ENCODE assay signal across 8 cellular contexts in the genomic region with DNA sequence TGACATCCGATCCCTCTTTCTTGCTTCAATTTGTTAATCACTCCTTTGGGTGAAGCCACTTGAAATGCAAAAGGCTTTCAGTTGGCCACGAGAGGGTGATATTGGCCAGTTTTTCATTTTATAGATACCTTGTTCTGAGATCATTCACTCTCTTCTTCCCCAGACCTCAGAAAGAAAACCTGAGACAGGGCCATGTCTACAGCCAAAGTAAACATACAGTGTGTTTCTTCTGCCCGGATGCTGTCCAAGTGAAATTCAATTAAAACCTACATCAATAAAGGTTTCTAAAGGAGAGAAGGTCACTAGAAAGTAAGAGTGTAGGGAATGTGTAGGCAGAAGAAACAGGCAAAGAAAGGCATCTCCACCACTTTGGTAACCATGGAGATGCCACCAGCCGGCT. TPM values are rescaled to one million over a fixed set of nuclear protein-coding genes. Genes with fewer than 3 reads are reported as not detected.
DNase-seq lines count a peak whose midpoint lies in the region; ATAC-seq, FAIRE-seq and TF ChIP-seq lines count a peak whose summit lies in the region.

No MANE protein-coding gene starts in this region.

- TF ChIP-seq CTCF in H1 (IDR thresholded peaks at IDR 0.05; ENCODE audit: control extremely low read depth in 1 of 3, insufficient read depth in 1 of 3, low read depth in 1 of 3, low read length in 3 of 3), result peak in 2 of 3 experiments; percentile 41 to 56; a peak in 2 of 4 replicates
- peak; percentile 61 for TF ChIP-seq CTCF in progenitor cell of endocrine pancreas (IDR thresholded peaks at IDR 0.05; ENCODE audit: unreplicated experiment)

- ATAC-seq in activated T-cell treated with anti-CD3 and anti-CD28 coated beads, Interleukin-2, amount 50 U/mL, for 72 hours (replicated peaks in 1 of 2), result no peak
- ATAC-seq in aorta (ENCODE audit: low FRiP score), result no peak

- no peaks in the 10 kb centered on the region for H3K79me2 ChIP-seq in H1 (ENCODE audit: control insufficient read depth in 1 of 2, insufficient read depth in 2 of 2, low read length in 2 of 2)

- no peaks in the 10 kb centered on the region for H4K20me1 ChIP-seq in H1 (replicated peaks in 1 of 2; ENCODE audit: control insufficient read depth in 1 of 2, insufficient read depth in 2 of 2, low read length in 2 of 2)

- FAIRE-seq in H1 (lab: Jason Lieb, UNC), result no peak

- H3K4me1 Mint-ChIP-seq in activated T-cell treated with anti-CD3 and anti-CD28 coated beads, Interleukin-2, amount 50 U/mL, for 72 hours (ENCODE audit: low read depth), result no peaks in the 10 kb centered on the region
- H3K4me1 Mint-ChIP-seq in progenitor cell of endocrine pancreas (ENCODE audit: low read depth), result no peaks in the 10 kb centered on the region

- H3K27ac Mint-ChIP-seq in activated T-cell treated with anti-CD3 and anti-CD28 coated beads, Interleukin-2, amount 50 U/mL, for 72 hours, result no peak overlapping the region
- H3K27ac Mint-ChIP-seq in progenitor cell of endocrine pancreas, result no peak overlapping the region

- no peak for TF ChIP-seq POLR2A in H1 (IDR thresholded peaks at IDR 0.05; ENCODE audit: control extremely low read depth in 1 of 2, low read depth in 2 of 2, low read length in 2 of 2)

- no peak overlapping the region for H2BK20ac ChIP-seq in H1 (ENCODE audit: low read length)

- H3K9me3 ChIP-seq in H1 (ENCODE audit: insufficient read depth in 2 of 2, low read depth in 1 of 2, low read length in 1 of 2) (no peaks in the 10 kb centered on the region), aorta (ENCODE audit: control insufficient read depth, low read length) (no peaks in the 10 kb centered on the region), MG63 (no peaks in the 10 kb centered on the region)

- peaks cover 20% of the 10 kb centered on the region for H3K27me3 Mint-ChIP-seq in activated T-cell treated with anti-CD3 and anti-CD28 coated beads, Interleukin-2, amount 50 U/mL, for 72 hours (ENCODE audit: low read depth)
- H3K27me3 Mint-ChIP-seq in progenitor cell of endocrine pancreas, result peaks cover 19% of the 10 kb centered on the region

- CTCF ChIA-PET in H1 (lab: Charles Lee; ENCODE audit: partially characterized antibody), result interaction anchor here (1.3 to 3.4 kb wide), 5 partner anchors 9 to 466 kb away, joined by 3 to 17 read pairs (median 4); no protein-coding TSS in a partner anchor

- H2AK5ac ChIP-seq in H1 (ENCODE audit: low read depth, low read length), result no peak overlapping the region

- no peaks in the 10 kb centered on the region for H3K79me1 ChIP-seq in H1 (ENCODE audit: low read depth, low read length)

- H3K9me3 Mint-ChIP-seq in activated T-cell treated with anti-CD3 and anti-CD28 coated beads, Interleukin-2, amount 50 U/mL, for 72 hours, result no peaks in the 10 kb centered on the region
- H3K9me3 Mint-ChIP-seq in progenitor cell of endocrine pancreas (ENCODE audit: low read depth), result no peaks in the 10 kb centered on the region

- POLR2A ChIA-PET in H1 (lab: Charles Lee; ENCODE audit: partially characterized antibody), result no interaction called here

- H2AFZ ChIP-seq in H1 (ENCODE audit: low read length), result no peak overlapping the region

- no peaks in the 10 kb centered on the region for H3K36me3 Mint-ChIP-seq in activated T-cell treated with anti-CD3 and anti-CD28 coated beads, Interleukin-2, amount 50 U/mL, for 72 hours (ENCODE audit: insufficient read depth in 2 of 2)
- H3K36me3 Mint-ChIP-seq in progenitor cell of endocrine pancreas (ENCODE audit: insufficient read depth), result no peaks in the 10 kb centered on the region

- no peaks in the 10 kb centered on the region for H3K27me3 ChIP-seq in H1 (replicated peaks in 1 of 4; ENCODE audit: control insufficient read depth in 3 of 4, extremely low read depth in 1 of 4, insufficient read depth in 3 of 4, low read length in 3 of 4)
- no peaks in the 10 kb centered on the region for H3K27me3 ChIP-seq in aorta (ENCODE audit: control insufficient read depth in 1 of 2, insufficient read depth in 2 of 2, low read length in 1 of 2)
- H3K27me3 ChIP-seq in MG63, result peaks cover 5% of the 10 kb centered on the region; the same call in 1 of the 2 replicates

- no peak overlapping the region; the same call in 1 of the 2 replicates for H2BK12ac ChIP-seq in H1 (ENCODE audit: low read depth, low read length)

- no peak overlapping the region for H3K18ac ChIP-seq in H1 (ENCODE audit: extremely low read depth, low read length)

- H4K8ac ChIP-seq in H1 (ENCODE audit: extremely low read depth, insufficient read depth, low read length), result no peak overlapping the region

- H3K4me1 ChIP-seq in H1 (replicated peaks in 1 of 4; ENCODE audit: control insufficient read depth in 3 of 4, insufficient read depth in 4 of 4, low read length in 3 of 4), result peaks cover 0 to 2% (median 0%) of the 10 kb centered on the region in 4 experiments; a peak in 1 of 7 replicates
- no peaks in the 10 kb centered on the region for H3K4me1 ChIP-seq in aorta (ENCODE audit: control insufficient read depth in 1 of 2, insufficient read depth in 2 of 2, low read length in 2 of 2)

- no peak overlapping the region for H2BK120ac ChIP-seq in H1 (replicated peaks; ENCODE audit: low read depth, low read length)

- H3K27ac ChIP-seq in H1 (ENCODE audit: low read depth, low read length), result no peak overlapping the region
- H3K27ac ChIP-seq in aorta (ENCODE audit: low read depth in 1 of 2, low read length in 2 of 2), result no peak overlapping the region

- H3K4me3 ChIP-seq in H1 (ENCODE audit: extremely low read depth in 1 of 4, insufficient read depth in 2 of 4, low read depth in 3 of 4, low read length in 4 of 4) (no peak overlapping the region), aorta (ENCODE audit: low read length in 2 of 2) (no peak overlapping the region), MG63 (no peak overlapping the region)

- peak; percentile 5 to 11 for DNase-seq in activated T-cell treated with anti-CD3 and anti-CD28 coated beads, Interleukin-2, amount 50 U/mL, for 72 hours
- DNase-seq in activated T-cell treated with anti-CD3 and anti-CD28 coated beads for 4 hours, result no peak
- DNase-seq in NCI-H69 (lab: John Stamatoyannopoulos, UW), result peak; percentile 76
- DNase-seq in H1 (ENCODE audit: low read depth in 1 of 2, low spot score in 2 of 2), result no peak
- no peak for DNase-seq in progenitor cell of endocrine pancreas (ENCODE audit: low spot score, unreplicated experiment)
- DNase-seq in mucosa of gallbladder (ENCODE audit: low spot score), result no peak
- no peak for DNase-seq in aorta
- DNase-seq in MG63, result no peak

- H3K23ac ChIP-seq in H1 (ENCODE audit: insufficient read length), result no peak overlapping the region

- no peak overlapping the region for H3K4ac ChIP-seq in H1 (replicated peaks; ENCODE audit: insufficient read length, low read depth, low read length)

- 0 out of 2 replicates have a peak overlapping the region, but pooled peaks have one; percentile 15 for H2BK5ac ChIP-seq in H1 (ENCODE audit: low read depth, low read length)

- H4K5ac ChIP-seq in H1 (ENCODE audit: insufficient read length, low read depth, low read length), result no peak overlapping the region

- H2BK15ac ChIP-seq in H1 (ENCODE audit: low read length), result no peak overlapping the region

- no peak overlapping the region for H3K56ac ChIP-seq in H1 (replicated peaks; ENCODE audit: insufficient read length, low read depth, low read length)

- H3K4me2 ChIP-seq in H1 (ENCODE audit: insufficient read depth in 1 of 2, low read depth in 2 of 2, low read length in 2 of 2), result no peak overlapping the region

- peak; percentile 71 to 76 for TF ChIP-seq RAD21 in H1 (IDR thresholded peaks at IDR 0.05 in 1 of 2, conservative IDR thresholded peaks at IDR 0.05 in 1 of 2; ENCODE audit: low read depth in 2 of 2, low read length in 2 of 2)

- intact Hi-C loops in aorta (cut with DNase I), result loop anchor here in 1 of 2 donors (2.0 kb wide), 1 partner anchor 467 kb away; no protein-coding TSS in a partner anchor

- no peak for TF ChIP-seq EP300 in H1 (IDR thresholded peaks at IDR 0.05; ENCODE audit: borderline replicate concordance in 1 of 2, low read depth in 2 of 2, low read length in 2 of 2)

- H3K9ac ChIP-seq in H1 (replicated peaks in 1 of 4; ENCODE audit: extremely low read depth in 1 of 4, low read depth in 3 of 4, low read length in 3 of 4), result no peak overlapping the region

- no peak overlapping the region for H4K91ac ChIP-seq in H1 (replicated peaks; ENCODE audit: insufficient read length, low read length)

- H3K36me3 ChIP-seq in H1 (ENCODE audit: control insufficient read depth in 2 of 4, insufficient read depth in 4 of 4, low read length in 3 of 4) (no peaks in the 10 kb centered on the region), aorta (ENCODE audit: control insufficient read depth in 1 of 2, insufficient read depth in 2 of 2, low read length in 1 of 2) (no peaks in the 10 kb centered on the region), MG63 (no peaks in the 10 kb centered on the region)

- 68% methylated on average over 4 of the region's 4 CpGs; no CpG with 5 or more reads in 1 of the 2 experiments for WGBS in H1 (ENCODE audit: extremely low coverage in 1 of 2, insufficient coverage in 1 of 2, insufficient read length in 1 of 2, insufficient replicate concordance in 2 of 2, low coverage in 1 of 2, low lambda C conversion rate in 2 of 2, missing lambda C conversion rate in 1 of 2), 2 experiments
- 20 to 32% methylated on average over 4 of the region's 4 CpGs for WGBS in aorta, 2 donors

- no peak overlapping the region for H3K4me3 Mint-ChIP-seq in activated T-cell treated with anti-CD3 and anti-CD28 coated beads, Interleukin-2, amount 50 U/mL, for 72 hours
- no peak overlapping the region for H3K4me3 Mint-ChIP-seq in progenitor cell of endocrine pancreas (ENCODE audit: low read depth)

- H3K14ac ChIP-seq in H1 (ENCODE audit: insufficient read length), result no peak overlapping the region

- no peaks in the 10 kb centered on the region for H3K23me2 ChIP-seq in H1 (ENCODE audit: low read depth, low read length)

TF ChIP-seq in H1, 55 proteins besides CTCF, POLR2A, EP300 and RAD21 (continues in another document):
- no peak for TF ChIP-seq CREB1 (IDR thresholded peaks at IDR 0.05)

RNA-seq across cellular contexts. Expression of gene FMN1, which starts 39.5 kb away (rescaled TPM):
- 1 to 10 TPM in 1 of 2 donors, under 1 TPM in 1; 0.74 to 1.1 TPM for total RNA-seq in activated T-cell treated with anti-CD3 and anti-CD28 coated beads, Interleukin-2, amount 50 U/mL, for 72 hours
- 2.9 and 3.7 TPM in 2 replicates for total RNA-seq in H1 (2021; fragmentation: NEBNext Ultra II Directional; extraction: Animal tissue kit (Norgen Biotek cat#: 25700))
- polyA plus RNA-seq in H1 (2011; rRNA removed) (0.24 and 0.27 TPM in 2 replicates), aorta (1 to 10 TPM in 1 of 2 donors, under 1 TPM in 1; 0.26 to 1.3 TPM)
- polyA plus RNA-seq in H1 (2011; cell fraction: cytosol; rRNA removed), result 0.39 TPM
- polyA plus RNA-seq in H1 (2011; cell fraction: nucleus; rRNA removed), result 1.7 TPM
- 0.81 to 1.4 TPM (median 0.90 TPM) in 4 replicates for polyA plus RNA-seq in H1 (2012, experiment 1 of 2)
- polyA plus RNA-seq in H1 (2012, experiment 2 of 2), result 0.04 TPM
- polyA plus RNA-seq in H1 (2013, experiment 1 of 2), result 1.3 TPM
- 1.1 TPM for polyA plus RNA-seq in H1 (2013, experiment 2 of 2)
- 2.3 and 2.8 TPM in 2 replicates for polyA minus RNA-seq in H1 (2011; rRNA and poly(A)+ RNA removed)
- 1.2 TPM for polyA minus RNA-seq in H1 (2011; cell fraction: cytosol; rRNA and poly(A)+ RNA removed)
- polyA minus RNA-seq in H1 (2011; cell fraction: nucleus; rRNA and poly(A)+ RNA removed), result 9.4 TPM
- total RNA-seq in progenitor cell of endocrine pancreas (0.41 and 1.2 TPM in 2 replicates), mucosa of gallbladder (18.2 TPM), aorta (10 to 100 TPM; 18.4 to 23.4 TPM)
- total RNA-seq in MG63 (2014; rRNA removed; shearing (Covaris generic); ENCODE audit: low replicate concordance), result 0.25 and 9.0 TPM in 2 replicates

Comparison
In these comparisons a context has a peak if more than half of its experiments do, and no peak if none do; other contexts are left out.
1. DNase-seq: peak in activated T-cell treated with anti-CD3 and anti-CD28 coated beads, Interleukin-2, amount 50 U/mL, for 72 hours (2 of 2) and NCI-H69 (single experiment); none in activated T-cell treated with anti-CD3 and anti-CD28 coated beads for 4 hours (single experiment), H1 (0 of 2), progenitor cell of endocrine pancreas (single experiment), mucosa of gallbladder (single experiment), aorta (0 of 2) and MG63 (single experiment).